In genomic region chr17:7313028-7313889, GRCh38 we compare ENCODE assay signal across 11 cellular contexts. TPM values are rescaled to one million over a fixed set of nuclear protein-coding genes. Genes with fewer than 3 reads are reported as not detected.
A peak's percentile ranks its signal among the peaks of the same experiment; 100 is the strongest.
DNase-seq lines count a peak whose midpoint lies in the region; ATAC-seq and TF ChIP-seq lines count a peak whose summit lies in the region.
"Had no signal": no experiment of that assay in that cellular context is flagged by ENCODE, and none has a peak within 500 bp of the region (broad histone marks: within the 10 kb centered on the region; RNA-seq: fewer than 3 reads in every experiment).

No MANE protein-coding gene starts in this region.

- H3K27me3 ChIP-seq in thyroid gland = no peaks in the 10 kb centered on the region

- TF ChIP-seq CTCF in thyroid gland (IDR thresholded peaks at IDR 0.05) = no peak

- 80 to 90% methylated on average over 6 to 7 of the region's 7 CpGs for WGBS in thyroid gland, 2 donors

- ATAC-seq in HG02981 (IDR thresholded peaks at IDR 0.05; ENCODE audit: unreplicated experiment) = no peak
- no peak for ATAC-seq in HG03442 (IDR thresholded peaks at IDR 0.05; ENCODE audit: unreplicated experiment)

- intact Hi-C loops in thyroid gland (cut with DNase I) = no loop called here

- H3K27ac ChIP-seq in epithelial cell of prostate (peak overlapping the region; percentile 92), thyroid gland (no peak overlapping the region)

- DNase-seq in activated T-cell treated with anti-CD3 and anti-CD28 coated beads, Interleukin-2, amount 50 U/mL, for 1 hour = peak; percentile 32
- DNase-seq in activated T-cell treated with anti-CD3 and anti-CD28 coated beads for 4 hours (no peak), SK-MEL-5 (ENCODE audit: low read depth, low spot score) (peak; percentile 50), epithelial cell of prostate (ENCODE audit: low read depth, low spot score) (no peak), thyroid gland (no peak)
- DNase-seq: anterior cingulate cortex, KG1, retina had no signal

- H3K9me3 ChIP-seq in thyroid gland = no peaks in the 10 kb centered on the region

- H3K9me3 Mint-ChIP-seq in stimulated activated naive CD8-positive, alpha-beta T cell treated with anti-CD3 and anti-CD28 coated beads, Interleukin-15, Interleukin-2, amounts not matched to agents 100 ng/mL and 50 ng/mL, for 24 hours = no peaks in the 10 kb centered on the region

- H3K4me1 Mint-ChIP-seq in stimulated activated naive CD8-positive, alpha-beta T cell treated with anti-CD3 and anti-CD28 coated beads, Interleukin-15, Interleukin-2, amounts not matched to agents 100 ng/mL and 50 ng/mL, for 24 hours (ENCODE audit: low read depth) = peaks cover 65% of the 10 kb centered on the region

- no peak for TF ChIP-seq POLR2A in thyroid gland (IDR thresholded peaks at IDR 0.05)

- peaks cover 28 to 39% of the 10 kb centered on the region in 2 donors for H3K4me1 ChIP-seq in thyroid gland

- peak overlapping the region; percentile 93 for H3K4me3 Mint-ChIP-seq in stimulated activated naive CD8-positive, alpha-beta T cell treated with anti-CD3 and anti-CD28 coated beads, Interleukin-15, Interleukin-2, amounts not matched to agents 100 ng/mL and 50 ng/mL, for 24 hours

- peaks cover 49 to 55% of the 10 kb centered on the region in 2 donors for H3K36me3 ChIP-seq in thyroid gland

- H3K36me3 Mint-ChIP-seq in stimulated activated naive CD8-positive, alpha-beta T cell treated with anti-CD3 and anti-CD28 coated beads, Interleukin-15, Interleukin-2, amounts not matched to agents 100 ng/mL and 50 ng/mL, for 24 hours (ENCODE audit: low read depth) = peaks cover 79% of the 10 kb centered on the region

- in situ Hi-C loops in SK-MEL-5 (cut with HindIII; ENCODE audit: low pct_unique_long_range_greater_than_20kb, low sequenced_read_pairs) = no loop called here

- H3K4me3 ChIP-seq in thyroid gland (replicated peaks in 1 of 3) = no peak overlapping the region

- H3K27ac Mint-ChIP-seq in stimulated activated naive CD8-positive, alpha-beta T cell treated with anti-CD3 and anti-CD28 coated beads, Interleukin-15, Interleukin-2, amounts not matched to agents 100 ng/mL and 50 ng/mL, for 24 hours = peak overlapping the region; percentile 92

- no peaks in the 10 kb centered on the region for H3K27me3 Mint-ChIP-seq in stimulated activated naive CD8-positive, alpha-beta T cell treated with anti-CD3 and anti-CD28 coated beads, Interleukin-15, Interleukin-2, amounts not matched to agents 100 ng/mL and 50 ng/mL, for 24 hours

RNA-seq across cellular contexts. Expression of gene GPS2, which starts 1.9 kb away (rescaled TPM):
- 73.7 and 74.8 TPM in 2 replicates for total RNA-seq in SK-MEL-5 (2014; rRNA removed; shearing (Covaris generic))
- 81.1 and 105 TPM in 2 replicates for polyA plus RNA-seq in SK-MEL-5 (2015; cell fraction: cytosol; rRNA removed)
- 261 and 262 TPM in 2 replicates for polyA plus RNA-seq in SK-MEL-5 (2015; cell fraction: nucleus; rRNA removed)
- 100 to 1,000 TPM in 2 of 4 donors, 10 to 100 TPM in 2; 69.5 to 130 (median 100) TPM for total RNA-seq in thyroid gland

RNA-seq across cellular contexts. Expression of gene EIF5A, which starts 5.8 kb away (rescaled TPM):
- 839 and 914 TPM in 2 replicates for total RNA-seq in SK-MEL-5 (2014; rRNA removed; shearing (Covaris generic))
- polyA plus RNA-seq in SK-MEL-5 (2015; cell fraction: cytosol; rRNA removed) = 1,162 and 1,219 TPM in 2 replicates
- polyA plus RNA-seq in SK-MEL-5 (2015; cell fraction: nucleus; rRNA removed) = 294 and 354 TPM in 2 replicates
- total RNA-seq in thyroid gland = 100 to 1,000 TPM; 135 to 210 (median 144) TPM

RNA-seq across cellular contexts. Expression of gene NEURL4, which starts 15.9 kb away (rescaled TPM):
- 13.6 and 19.4 TPM in 2 replicates for total RNA-seq in SK-MEL-5 (2014; rRNA removed; shearing (Covaris generic))
- polyA plus RNA-seq in SK-MEL-5 (2015; cell fraction: cytosol; rRNA removed) = 16.6 and 19.9 TPM in 2 replicates
- polyA plus RNA-seq in SK-MEL-5 (2015; cell fraction: nucleus; rRNA removed) = 230 and 239 TPM in 2 replicates
- total RNA-seq in thyroid gland = 10 to 100 TPM; 18.5 to 32.8 (median 22.5) TPM

RNA-seq across cellular contexts. Expression of gene YBX2, which starts 18.8 kb away (rescaled TPM):
- total RNA-seq in SK-MEL-5 (2014; rRNA removed; shearing (Covaris generic)) = 0.08 and 0.59 TPM in 2 replicates
- polyA plus RNA-seq in SK-MEL-5 (2015; cell fraction: cytosol; rRNA removed) = 1.7 and 2.7 TPM in 2 replicates
- 2.1 and 5.2 TPM in 2 replicates for polyA plus RNA-seq in SK-MEL-5 (2015; cell fraction: nucleus; rRNA removed)
- total RNA-seq in thyroid gland = 1 to 10 TPM; 1.2 to 4.1 (median 2.1) TPM

RNA-seq across cellular contexts. Expression of gene ACAP1, which starts 23.1 kb away (rescaled TPM):
- 0.03 TPM in 1 of 2 replicates, not detected in the other for total RNA-seq in SK-MEL-5 (2014; rRNA removed; shearing (Covaris generic))
- 0.37 TPM in 1 of 2 replicates, not detected in the other for polyA plus RNA-seq in SK-MEL-5 (2015; cell fraction: cytosol; rRNA removed)
- not detected in 2 replicates for polyA plus RNA-seq in SK-MEL-5 (2015; cell fraction: nucleus; rRNA removed)
- total RNA-seq in thyroid gland = 1 to 10 TPM in 3 of 4 donors, under 1 TPM in 1; 0.89 to 7.1 (median 3.8) TPM

Comparison
In these comparisons a context has a peak if more than half of its experiments do, and no peak if none do; other contexts are left out.
1. DNase-seq: peak in activated T-cell treated with anti-CD3 and anti-CD28 coated beads, Interleukin-2, amount 50 U/mL, for 1 hour (single experiment) and SK-MEL-5 (single experiment); none in activated T-cell treated with anti-CD3 and anti-CD28 coated beads for 4 hours (single experiment), epithelial cell of prostate (single experiment) and thyroid gland (0 of 2).